ENCODE assay signal across 18 cellular contexts in the genomic region with DNA sequence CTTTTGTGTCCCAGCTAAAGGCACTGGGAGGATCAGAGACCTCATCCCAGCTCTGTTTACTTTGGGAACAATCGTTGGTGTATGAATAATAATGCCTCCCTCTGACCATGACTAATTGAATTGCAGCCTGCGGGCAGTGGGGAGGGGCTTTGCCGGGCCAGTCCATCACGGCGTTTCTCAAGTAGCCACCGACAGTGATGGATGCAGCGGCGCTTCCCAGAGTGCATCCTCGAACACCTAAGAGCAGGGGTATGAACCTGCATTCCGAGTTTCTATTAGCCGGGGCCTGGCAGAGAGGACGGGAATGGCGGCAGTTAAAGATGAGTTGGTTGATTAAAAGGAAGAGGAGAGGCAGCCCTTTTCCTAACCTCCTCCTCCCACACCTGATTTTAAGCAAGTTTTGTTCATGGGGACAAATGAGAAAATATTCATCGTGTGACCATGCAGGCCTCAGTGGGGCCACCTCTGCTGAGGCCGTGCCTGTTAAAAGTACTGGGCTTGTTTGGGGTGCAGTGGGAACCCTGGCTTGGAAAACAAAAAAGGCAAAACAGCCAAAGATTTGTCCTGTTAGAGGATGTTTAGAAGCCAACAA.
DNase-seq lines count a peak whose midpoint lies in the region; ATAC-seq lines count a peak whose summit lies in the region.
"Had no signal": no experiment of that assay in that cellular context is flagged by ENCODE, and none has a peak within 500 bp of the region (broad histone marks: within the 10 kb centered on the region; RNA-seq: fewer than 3 reads in every experiment).

No MANE protein-coding gene starts in this region.

- H3K4me1 ChIP-seq in right cardiac atrium (ENCODE audit: control insufficient read depth, insufficient read depth, low read length) = no peaks in the 10 kb centered on the region
- H3K4me1 ChIP-seq: HAP-1, transverse colon had no signal

- H3K27me3 ChIP-seq in right cardiac atrium (ENCODE audit: control insufficient read depth, insufficient read depth) = no peaks in the 10 kb centered on the region
- H3K27me3 ChIP-seq: body of pancreas, neutrophil, transverse colon had no signal

- peak in 2 of 3 donors; percentile 22 to 45 for DNase-seq in right cardiac atrium
- no peak for DNase-seq in Right ventricle myocardium superior
- peak; percentile 63 for DNase-seq in RPMI7951 (ENCODE audit: low read depth)
- DNase-seq in iPS-NIHi7 (ENCODE audit: extremely low spot score) = peak; percentile 78
- no peak for DNase-seq in inferior parietal cortex (ENCODE audit: extremely low spot score)
- no peak for DNase-seq in C1 segment of cervical spinal cord (lab: John Stamatoyannopoulos, UW)
- no peak for DNase-seq in NOMO-1 treated with DMSO at 0.1 percent for 48 hours (lab: John Stamatoyannopoulos, UW; ENCODE audit: unreplicated experiment)
- no peak for DNase-seq in activated T-cell treated with anti-CD3 and anti-CD28 coated beads, Interleukin-2, amount 50 U/mL, for 4 hours
- DNase-seq: ACHN; activated CD4-positive, alpha-beta T cell treated with anti-CD3 and anti-CD28 coated beads for 36 hours; body of pancreas; NCI-H1105; transverse colon had no signal

- H3K27ac ChIP-seq in right cardiac atrium (ENCODE audit: low read length) = no peak overlapping the region
- H3K27ac ChIP-seq: body of pancreas, neutrophil, transverse colon had no signal

- no peaks in the 10 kb centered on the region for H3K4me1 Mint-ChIP-seq in activated T-cell treated with anti-CD3 and anti-CD28 coated beads, Interleukin-2, amount 50 U/mL, for 4 hours (ENCODE audit: low read depth)
- H3K4me1 Mint-ChIP-seq: activated CD4-positive, alpha-beta T cell treated with anti-CD3 and anti-CD28 coated beads for 36 hours; activated T-helper 17 cell treated with anti-CD3 and anti-CD28 coated beads, Interleukin-2, amount 50 U/mL, for 72 hours had no signal

- intact Hi-C loops in right cardiac atrium (cut with DNase I) (no loop called here), Right ventricle myocardium superior (cut with DNase I) (no loop called here)

- no peaks in the 10 kb centered on the region for H3K36me3 Mint-ChIP-seq in activated T-cell treated with anti-CD3 and anti-CD28 coated beads, Interleukin-2, amount 50 U/mL, for 4 hours (ENCODE audit: insufficient read depth)

- no peak overlapping the region for H3K4me3 Mint-ChIP-seq in activated T-cell treated with anti-CD3 and anti-CD28 coated beads, Interleukin-2, amount 50 U/mL, for 4 hours
- H3K4me3 Mint-ChIP-seq: activated CD4-positive, alpha-beta T cell treated with anti-CD3 and anti-CD28 coated beads for 36 hours; activated T-helper 17 cell treated with anti-CD3 and anti-CD28 coated beads, Interleukin-2, amount 50 U/mL, for 72 hours; T-helper 1 cell treated with Interleukin-12 subunit alpha and Interleukin-12 subunit beta and Interleukin-4 antibody, amounts not matched to agents 30 μg/mL and 1 μg/mL, for 36 hours had no signal

- no peaks in the 10 kb centered on the region for H3K27me3 Mint-ChIP-seq in activated T-cell treated with anti-CD3 and anti-CD28 coated beads, Interleukin-2, amount 50 U/mL, for 4 hours (ENCODE audit: low read depth)
- H3K27me3 Mint-ChIP-seq: activated CD4-positive, alpha-beta T cell treated with anti-CD3 and anti-CD28 coated beads for 36 hours; activated T-helper 17 cell treated with anti-CD3 and anti-CD28 coated beads, Interleukin-2, amount 50 U/mL, for 72 hours had no signal

- H3K9me3 Mint-ChIP-seq in activated T-cell treated with anti-CD3 and anti-CD28 coated beads, Interleukin-2, amount 50 U/mL, for 4 hours = peaks cover 9% of the 10 kb centered on the region
- H3K9me3 Mint-ChIP-seq: T-helper 1 cell treated with Interleukin-12 subunit alpha and Interleukin-12 subunit beta and Interleukin-4 antibody, amounts not matched to agents 30 μg/mL and 1 μg/mL, for 36 hours had no signal

- H3K9me3 ChIP-seq in right cardiac atrium (ENCODE audit: control insufficient read depth, low read length) = peaks cover 2% of the 10 kb centered on the region
- H3K9me3 ChIP-seq: body of pancreas, HAP-1, neutrophil, transverse colon had no signal

- peak in 1 of 2 donors; percentile 37 for ATAC-seq in right cardiac atrium
- ATAC-seq in Right ventricle myocardium superior (ENCODE audit: poor library complexity) = no peak
- no peak for ATAC-seq in activated T-cell treated with anti-CD3 and anti-CD28 coated beads, Interleukin-2, amount 50 U/mL, for 4 hours
- ATAC-seq: activated CD4-positive, alpha-beta T cell treated with anti-CD3 and anti-CD28 coated beads for 36 hours; activated T-helper 17 cell treated with anti-CD3 and anti-CD28 coated beads, Interleukin-2, amount 50 U/mL, for 72 hours; body of pancreas had no signal

- no peak overlapping the region for H3K4me3 ChIP-seq in right cardiac atrium (ENCODE audit: low read length)
- H3K4me3 ChIP-seq: body of pancreas, HAP-1, lung, transverse colon had no signal

- 32% methylated on average over 15 of the region's 15 CpGs for WGBS in right cardiac atrium

Comparison
In these comparisons a context has a peak if more than half of its experiments do, and no peak if none do; other contexts are left out.
1. DNase-seq: peak in right cardiac atrium (2 of 3), RPMI7951 (single experiment) and iPS-NIHi7 (single experiment); none in Right ventricle myocardium superior (single experiment), inferior parietal cortex (single experiment), C1 segment of cervical spinal cord (0 of 14), NOMO-1 treated with DMSO at 0.1 percent for 48 hours (single experiment) and activated T-cell treated with anti-CD3 and anti-CD28 coated beads, Interleukin-2, amount 50 U/mL, for 4 hours (single experiment).